ENCODE assay signal across 8 cellular contexts in the genomic region with DNA sequence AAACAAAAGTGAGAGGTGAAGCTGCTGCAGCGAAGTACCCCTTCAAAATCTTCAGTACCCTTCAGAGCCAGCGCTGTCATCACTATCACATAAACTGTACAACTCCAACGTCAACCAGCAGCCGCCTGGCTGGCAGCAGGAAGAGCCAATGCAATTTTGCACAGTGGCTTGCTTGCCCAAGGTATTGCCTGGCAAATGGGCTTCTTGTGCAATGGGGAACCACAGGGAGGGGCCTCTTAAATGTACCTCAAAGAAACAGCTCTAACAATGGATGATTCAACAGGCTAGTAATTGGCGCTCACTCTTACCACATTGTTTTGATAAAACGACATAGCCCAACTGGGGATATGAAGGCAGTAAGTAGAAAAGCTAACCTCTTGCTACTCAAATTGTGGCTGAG.
DNase-seq lines count a peak whose midpoint lies in the region; ATAC-seq and TF ChIP-seq lines count a peak whose summit lies in the region.

No MANE protein-coding gene starts in this region.

- peak; percentile 41 to 53 for DNase-seq in stimulated activated CD4-positive, alpha-beta T cell treated with anti-CD3 and anti-CD28 coated beads, Interleukin-15, amount 100 ng/mL, for 48 hours (ENCODE audit: low read depth in 2 of 2)
- no peak for DNase-seq in stimulated activated CD4-positive, alpha-beta T cell treated with anti-CD3 and anti-CD28 coated beads, Interleukin-12 subunit alpha, Interleukin-12 subunit beta, amount 100 ng/mL, for 4 hours
- peak; percentile 36 for DNase-seq in activated CD8-positive, alpha-beta memory T cell treated with anti-CD3 and anti-CD28 coated beads, Interleukin-2, amount 50 U/mL, for 4 hours
- DNase-seq in fibroblast of villous mesenchyme (ENCODE audit: low read depth) (peak; percentile 79), NCI-H2227 (lab: John Stamatoyannopoulos, UW; ENCODE audit: unreplicated experiment) (no peak), GM10266 (ENCODE audit: extremely low spot score) (no peak), middle frontal gyrus (ENCODE audit: extremely low spot score, low spot score) (no peak)
- peak; percentile 56 for DNase-seq in stimulated activated naive CD8-positive, alpha-beta T cell treated with anti-CD3 and anti-CD28 coated beads, Interleukin-15, Interleukin-2, amounts not matched to agents 100 U/mL and 50 U/mL, for 24 hours

- no peak overlapping the region for H3K4me3 ChIP-seq in fibroblast of villous mesenchyme (ENCODE audit: low read depth, low read length)

- peak; percentile 82 for ATAC-seq in stimulated activated naive CD8-positive, alpha-beta T cell treated with anti-CD3 and anti-CD28 coated beads, Interleukin-15, Interleukin-2, amounts not matched to agents 100 U/mL and 50 U/mL, for 24 hours

- TF ChIP-seq CTCF in fibroblast of villous mesenchyme (IDR thresholded peaks at IDR 0.05; ENCODE audit: insufficient read depth, low read depth, low read length) = no peak
- TF ChIP-seq CTCF in GM10266 (IDR thresholded peaks at IDR 0.05; ENCODE audit: control insufficient read depth, insufficient read depth, low read depth, missing control alignments) = no peak

Comparison
In these comparisons a context has a peak if more than half of its experiments do, and no peak if none do; other contexts are left out.
1. DNase-seq: peak in stimulated activated CD4-positive, alpha-beta T cell treated with anti-CD3 and anti-CD28 coated beads, Interleukin-15, amount 100 ng/mL, for 48 hours (2 of 2), activated CD8-positive, alpha-beta memory T cell treated with anti-CD3 and anti-CD28 coated beads, Interleukin-2, amount 50 U/mL, for 4 hours (single experiment), fibroblast of villous mesenchyme (single experiment) and stimulated activated naive CD8-positive, alpha-beta T cell treated with anti-CD3 and anti-CD28 coated beads, Interleukin-15, Interleukin-2, amounts not matched to agents 100 U/mL and 50 U/mL, for 24 hours (single experiment); none in stimulated activated CD4-positive, alpha-beta T cell treated with anti-CD3 and anti-CD28 coated beads, Interleukin-12 subunit alpha, Interleukin-12 subunit beta, amount 100 ng/mL, for 4 hours (single experiment), NCI-H2227 (single experiment), GM10266 (single experiment) and middle frontal gyrus (single experiment).